Comparison of ENCODE assay signal across 15 cellular contexts in the genomic region with DNA sequence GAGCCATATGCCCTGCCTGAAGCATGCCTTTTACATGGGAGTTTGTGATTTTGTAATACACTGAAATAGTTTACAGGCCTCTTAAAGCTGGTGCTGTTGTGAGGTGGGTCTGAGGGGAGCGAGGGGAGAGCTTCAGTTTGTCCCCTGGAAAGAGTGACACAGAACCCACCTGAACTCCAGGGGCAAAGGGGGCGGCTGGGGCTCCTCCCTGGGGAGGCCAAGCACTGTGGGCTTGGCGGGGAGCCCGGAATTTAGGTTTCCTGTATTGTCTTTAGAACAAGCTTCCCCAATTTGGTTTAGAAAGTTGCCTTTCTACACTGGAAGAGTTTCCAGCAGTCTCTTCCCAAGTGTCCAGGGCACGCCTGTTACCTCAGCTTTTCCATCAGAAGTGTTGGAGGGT.
"Had no signal": no experiment of that assay in that cellular context is flagged by ENCODE, and none has a peak within 500 bp of the region (broad histone marks: within the 10 kb centered on the region; RNA-seq: fewer than 3 reads in every experiment).

No MANE protein-coding gene starts in this region.

- H3K4me3 Mint-ChIP-seq: activated CD4-positive, alpha-beta T cell treated with anti-CD3 and anti-CD28 coated beads, Interleukin-2, amount 10 ng/mL, durations not matched to agents 24 days and 14 days; activated CD8-positive, alpha-beta T cell treated with anti-CD3 and anti-CD28 coated beads, Interleukin-2, amount 10 ng/mL, durations not matched to agents 7 days and 5 days; activated naive CD4-positive, alpha-beta T cell treated with anti-CD3 and anti-CD28 coated beads for 36 hours; activated naive CD8-positive, alpha-beta T cell treated with anti-CD3 and anti-CD28 coated beads, Interleukin-2, amount 50 U/mL, for 24 hours; activated T-cell treated with anti-CD3 and anti-CD28 coated beads, Interleukin-2, amount 50 U/mL, for 24 hours; natural killer cell treated with Interleukin-12 subunit alpha and Interleukin-12 subunit beta and Interleukin-15 and Interleukin-18, amount 100 ng/mL, for 72 hours; stimulated activated naive B cell treated with anti-CD40 and anti-IgM and Interleukin-4, amounts not matched to agents 10 μg/mL and 1 μg/mL and 100 μg/mL, for 72 hours had no signal

- H3K36me3 Mint-ChIP-seq: brain; natural killer cell treated with Interleukin-12 subunit alpha and Interleukin-12 subunit beta and Interleukin-15 and Interleukin-18, amount 100 ng/mL, for 72 hours; stimulated activated naive B cell treated with anti-CD40 and anti-IgM and Interleukin-4, amounts not matched to agents 10 μg/mL and 1 μg/mL and 100 μg/mL, for 72 hours had no signal

- DNase-seq: activated CD4-positive, alpha-beta T cell treated with anti-CD3 and anti-CD28 coated beads, Interleukin-2, amount 10 ng/mL, durations not matched to agents 24 days and 14 days; activated CD8-positive, alpha-beta T cell treated with anti-CD3 and anti-CD28 coated beads, Interleukin-2, amount 10 ng/mL, durations not matched to agents 7 days and 5 days; activated naive CD4-positive, alpha-beta T cell treated with anti-CD3 and anti-CD28 coated beads for 36 hours; activated naive CD8-positive, alpha-beta T cell treated with anti-CD3 and anti-CD28 coated beads, Interleukin-2, amount 50 U/mL, for 24 hours; activated T-cell treated with anti-CD3 and anti-CD28 coated beads, Interleukin-2, amount 50 U/mL, for 24 hours; anterior cingulate cortex; central memory CD4-positive, alpha-beta T cell; posterior cingulate gyrus; stimulated activated naive B cell treated with anti-CD40 and anti-IgM and Interleukin-4, amounts not matched to agents 10 μg/mL and 1 μg/mL and 100 μg/mL, for 72 hours; T-helper 9 cell had no signal

- H3K4me1 Mint-ChIP-seq: activated CD4-positive, alpha-beta T cell treated with anti-CD3 and anti-CD28 coated beads, Interleukin-2, amount 10 ng/mL, durations not matched to agents 24 days and 14 days; activated naive CD8-positive, alpha-beta T cell treated with anti-CD3 and anti-CD28 coated beads, Interleukin-2, amount 50 U/mL, for 24 hours had no signal

- H3K9me3 Mint-ChIP-seq: activated CD4-positive, alpha-beta T cell treated with anti-CD3 and anti-CD28 coated beads, Interleukin-2, amount 10 ng/mL, durations not matched to agents 24 days and 14 days; activated naive CD4-positive, alpha-beta T cell treated with anti-CD3 and anti-CD28 coated beads for 36 hours; activated naive CD8-positive, alpha-beta T cell treated with anti-CD3 and anti-CD28 coated beads, Interleukin-2, amount 50 U/mL, for 24 hours; activated T-cell treated with anti-CD3 and anti-CD28 coated beads, Interleukin-2, amount 50 U/mL, for 24 hours; activated T-helper 2 cell treated with anti-CD3 and anti-CD28 coated beads, Interferon-gamma antibody, Interleukin-2, Interleukin-4, amounts not matched to agents 10 μg/mL and 5 μg/mL and 100 μg/mL, durations not matched to agents 14 hours and 24 hours and 36 hours; natural killer cell treated with Interleukin-12 subunit alpha and Interleukin-12 subunit beta and Interleukin-15 and Interleukin-18, amount 100 ng/mL, for 72 hours; stimulated activated naive B cell treated with anti-CD40 and anti-IgM and Interleukin-4, amounts not matched to agents 10 μg/mL and 1 μg/mL and 100 μg/mL, for 72 hours had no signal

- H3K27ac ChIP-seq: coronary artery had no signal

- H3K27ac Mint-ChIP-seq: activated CD4-positive, alpha-beta T cell treated with anti-CD3 and anti-CD28 coated beads, Interleukin-2, amount 10 ng/mL, durations not matched to agents 24 days and 14 days; activated CD8-positive, alpha-beta T cell treated with anti-CD3 and anti-CD28 coated beads, Interleukin-2, amount 10 ng/mL, durations not matched to agents 7 days and 5 days; activated naive CD4-positive, alpha-beta T cell treated with anti-CD3 and anti-CD28 coated beads for 36 hours; activated naive CD8-positive, alpha-beta T cell treated with anti-CD3 and anti-CD28 coated beads, Interleukin-2, amount 50 U/mL, for 24 hours; activated T-cell treated with anti-CD3 and anti-CD28 coated beads, Interleukin-2, amount 50 U/mL, for 24 hours; activated T-helper 2 cell treated with anti-CD3 and anti-CD28 coated beads, Interferon-gamma antibody, Interleukin-2, Interleukin-4, amounts not matched to agents 10 μg/mL and 5 μg/mL and 100 μg/mL, durations not matched to agents 14 hours and 24 hours and 36 hours; natural killer cell treated with Interleukin-12 subunit alpha and Interleukin-12 subunit beta and Interleukin-15 and Interleukin-18, amount 100 ng/mL, for 72 hours; stimulated activated naive B cell treated with anti-CD40 and anti-IgM and Interleukin-4, amounts not matched to agents 10 μg/mL and 1 μg/mL and 100 μg/mL, for 72 hours had no signal

- H3K4me3 ChIP-seq: coronary artery had no signal

- ATAC-seq: activated CD8-positive, alpha-beta T cell treated with anti-CD3 and anti-CD28 coated beads, Interleukin-2, amount 10 ng/mL, durations not matched to agents 7 days and 5 days; activated naive CD8-positive, alpha-beta T cell treated with anti-CD3 and anti-CD28 coated beads, Interleukin-2, amount 50 U/mL, for 24 hours; natural killer cell treated with Interleukin-12 subunit alpha and Interleukin-12 subunit beta and Interleukin-15 and Interleukin-18, amount 100 ng/mL, for 72 hours; stimulated activated naive B cell treated with anti-CD40 and anti-IgM and Interleukin-4, amounts not matched to agents 10 μg/mL and 1 μg/mL and 100 μg/mL, for 72 hours had no signal

- FAIRE-seq: endometrium had no signal
